ENCODE assay signal across 9 cellular contexts in genomic region chr12:4763549-4763948, GRCh38. TPM values are rescaled to one million over a fixed set of nuclear protein-coding genes. Genes with fewer than 3 reads are reported as not detected.
A peak's percentile ranks its signal among the peaks of the same experiment; 100 is the strongest.
DNase-seq lines count a peak whose midpoint lies in the region; ATAC-seq and TF ChIP-seq lines count a peak whose summit lies in the region.
"Had no signal": no experiment of that assay in that cellular context is flagged by ENCODE, and none has a peak within 500 bp of the region (broad histone marks: within the 10 kb centered on the region; RNA-seq: fewer than 3 reads in every experiment).

No MANE protein-coding gene starts in this region.

- H3K27ac ChIP-seq in brain microvascular endothelial cell (no peak overlapping the region), osteoblast (ENCODE audit: low read depth, low read length) (no peak overlapping the region), OCI-LY7 (ENCODE audit: low read depth, low read length, poor library complexity, severe bottlenecking) (no peak overlapping the region)

- CTCF ChIA-PET in OCI-LY7 (lab: Charles Lee; ENCODE audit: unreplicated experiment): no interaction called here

- DNase-seq in EL (peak; percentile 14), NCI-H1930 (lab: John Stamatoyannopoulos, UW) (peak; percentile 65 to 82), brain microvascular endothelial cell (no peak), osteoblast (ENCODE audit: insufficient read length, low spot score, missing footprints) (no peak), OCI-LY7 (ENCODE audit: low spot score) (no peak), NCI-H510A treated with DMSO at 0.1 percent for 48 hours (lab: John Stamatoyannopoulos, UW) (no peak)
- DNase-seq in activated T-cell treated with anti-CD3 and anti-CD28 coated beads, Interleukin-2, amount 50 U/mL, for 1 hour: no peak

- no peak overlapping the region for H2AFZ ChIP-seq in osteoblast (ENCODE audit: low read length)
- no peak overlapping the region for H2AFZ ChIP-seq in OCI-LY7 (ENCODE audit: low read length)

- H3K27me3 ChIP-seq in brain microvascular endothelial cell (replicated peaks) (no peaks in the 10 kb centered on the region), osteoblast (ENCODE audit: insufficient read depth, low read length) (no peaks in the 10 kb centered on the region)

- peak; percentile 18 for TF ChIP-seq CTCF in brain microvascular endothelial cell (IDR thresholded peaks at IDR 0.05; ENCODE audit: low read depth, low read length, missing control alignments)
- peak; percentile 8 for TF ChIP-seq CTCF in osteoblast (IDR thresholded peaks at IDR 0.05; ENCODE audit: extremely low read depth, low read depth, low read length)
- TF ChIP-seq CTCF in OCI-LY7 (conservative IDR thresholded peaks at IDR 0.05; ENCODE audit: low read length): no peak

- ATAC-seq in GM18498 (IDR thresholded peaks at IDR 0.05; ENCODE audit: unreplicated experiment): no peak
- ATAC-seq: left lobe of liver had no signal

- H3K4me2 ChIP-seq in osteoblast (ENCODE audit: insufficient read depth, low read length) (no peak overlapping the region), OCI-LY7 (ENCODE audit: low read length) (no peak overlapping the region)

- POLR2A ChIA-PET in OCI-LY7 (lab: Charles Lee): no interaction called here

- H4K20me1 ChIP-seq in osteoblast (ENCODE audit: insufficient read depth, low read length): no peaks in the 10 kb centered on the region
- no peaks in the 10 kb centered on the region for H4K20me1 ChIP-seq in OCI-LY7 (ENCODE audit: insufficient read depth, low read length)

- H3K4me1 ChIP-seq in osteoblast (ENCODE audit: insufficient read depth, low read length): no peaks in the 10 kb centered on the region
- H3K4me1 ChIP-seq in OCI-LY7 (ENCODE audit: insufficient read depth, low read length, poor library complexity, severe bottlenecking): no peaks in the 10 kb centered on the region

- intact Hi-C loops in OCI-LY7 (cut with micrococcal nuclease; ENCODE audit: unreplicated experiment): no loop called here

- no TSS peak for BruUV-seq in OCI-LY7 (replicated peaks; lab: Mats Ljungman, UMichigan)

- H3K36me3 ChIP-seq in brain microvascular endothelial cell (replicated peaks) (no peaks in the 10 kb centered on the region), osteoblast (ENCODE audit: insufficient read depth, low read length) (no peaks in the 10 kb centered on the region), OCI-LY7 (ENCODE audit: insufficient read depth, low read length) (no peaks in the 10 kb centered on the region)

- H3K79me2 ChIP-seq in osteoblast (ENCODE audit: insufficient read depth, low read length): no peaks in the 10 kb centered on the region
- no peaks in the 10 kb centered on the region for H3K79me2 ChIP-seq in OCI-LY7 (ENCODE audit: insufficient read depth, low read depth, low read length)

- no peaks in the 10 kb centered on the region for H3K9me2 ChIP-seq in OCI-LY7 (ENCODE audit: insufficient read depth, low read length)

- in situ Hi-C loops in brain microvascular endothelial cell (cut with HindIII; ENCODE audit: low pct_ligation_motif_present, low sequenced_read_pairs): no loop called here

- H3K9me3 ChIP-seq in osteoblast (ENCODE audit: low read depth, low read length): no peaks in the 10 kb centered on the region
- no peaks in the 10 kb centered on the region for H3K9me3 ChIP-seq in OCI-LY7 (ENCODE audit: low read length)

- no peak overlapping the region for H3K4me3 ChIP-seq in brain microvascular endothelial cell (ENCODE audit: low read depth, low read length)
- no peak overlapping the region for H3K4me3 ChIP-seq in osteoblast (ENCODE audit: insufficient read depth, low read length)
- no peak overlapping the region for H3K4me3 ChIP-seq in OCI-LY7 (ENCODE audit: low read depth, low read length, poor library complexity, severe bottlenecking)

RNA-seq across cellular contexts. Expression of gene GALNT8, which starts 43.3 kb away (rescaled TPM):
- total RNA-seq in osteoblast (not detected in 2 replicates), OCI-LY7 (2022) (0.52 TPM in 1 of 2 replicates, not detected in the other)
- 0.60 TPM in 1 of 2 replicates, not detected in the other for total RNA-seq in OCI-LY7 (2014; rRNA removed; shearing (Covaris generic))
- total RNA-seq: left lobe of liver had no signal

Comparison
In these comparisons a context has a peak if more than half of its experiments do, and no peak if none do; other contexts are left out.
1. DNase-seq: peak in EL (single experiment) and NCI-H1930 (2 of 2); none in brain microvascular endothelial cell (single experiment), osteoblast (single experiment), activated T-cell treated with anti-CD3 and anti-CD28 coated beads, Interleukin-2, amount 50 U/mL, for 1 hour (single experiment), OCI-LY7 (single experiment) and NCI-H510A treated with DMSO at 0.1 percent for 48 hours (single experiment).